In the genomic region with DNA sequence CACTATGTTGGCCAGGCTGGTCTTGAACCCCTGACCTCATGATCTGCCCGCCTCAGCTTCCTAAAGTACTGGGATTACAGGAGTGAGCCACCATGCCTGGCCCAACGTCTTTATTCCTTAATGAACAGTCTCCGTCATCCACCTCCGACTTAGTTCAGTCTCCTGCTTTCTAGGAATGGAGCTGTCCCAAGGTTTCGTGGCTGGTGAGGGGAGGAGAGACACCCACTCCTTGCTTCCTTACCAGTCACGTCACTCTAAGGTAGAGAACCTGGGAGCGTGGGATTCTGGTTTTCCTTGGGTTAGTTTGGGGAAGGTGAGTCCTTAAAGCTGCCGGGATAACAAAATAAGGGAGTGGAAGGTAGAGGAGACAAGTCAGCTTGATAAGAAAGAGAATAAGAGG, we compare ENCODE assay signal across 32 cellular contexts. TPM values are rescaled to one million over a fixed set of nuclear protein-coding genes. Genes with fewer than 3 reads are reported as not detected.
A peak's percentile ranks its signal among the peaks of the same experiment; 100 is the strongest.
DNase-seq lines count a peak whose midpoint lies in the region; ATAC-seq and TF ChIP-seq lines count a peak whose summit lies in the region.
"Had no signal": no experiment of that assay in that cellular context is flagged by ENCODE, and none has a peak within 500 bp of the region (broad histone marks: within the 10 kb centered on the region; RNA-seq: fewer than 3 reads in every experiment).

No MANE protein-coding gene starts in this region.

- no peak overlapping the region for H2AK5ac ChIP-seq in trophoblast cell (ENCODE audit: low read length)

- TF ChIP-seq CTCF in HEK293 (tag by site-specific recombination; IDR thresholded peaks at IDR 0.05) = no peak
- TF ChIP-seq CTCF in brain (conservative IDR thresholded peaks at IDR 0.05) = no peak

- H3K4ac ChIP-seq in trophoblast cell (ENCODE audit: low read depth, low read length) = no peak overlapping the region

- H3K4me1 ChIP-seq in HEK293 (ENCODE audit: control insufficient read depth, insufficient read depth, low read length) = no peaks in the 10 kb centered on the region
- H3K4me1 ChIP-seq in trophoblast cell (ENCODE audit: control insufficient read depth in 1 of 2, insufficient read depth in 2 of 2, low read length in 2 of 2) = peaks cover 14 to 18% of the 10 kb centered on the region in 2 experiments
- H3K4me1 ChIP-seq: adrenal gland, heart left ventricle, lower lobe of right lung, suprapubic skin had no signal

- POLR2A ChIA-PET in HEK293 (lab: Yijun Ruan, JAX) = interaction anchor here (1.1 kb wide), 1 partner anchor 13 kb away, joined by 3 read pairs; no protein-coding TSS in a partner anchor
- POLR2A ChIA-PET in activated CD8-positive, alpha-beta T cell treated with anti-CD3 and anti-CD28 coated beads, Interleukin-2, amount 10 ng/mL, durations not matched to agents 7 days and 5 days (lab: Charles Lee) = no interaction called here

- no peak overlapping the region for H3K9ac ChIP-seq in trophoblast cell (ENCODE audit: low read length)
- H3K9ac ChIP-seq: SK-N-SH had no signal

- no peak overlapping the region for H4K8ac ChIP-seq in trophoblast cell (ENCODE audit: low read depth, low read length)

- H2AFZ ChIP-seq in trophoblast cell (ENCODE audit: insufficient read depth, low read length, poor library complexity) = no peak overlapping the region

- no peak overlapping the region for H4K12ac ChIP-seq in trophoblast cell (ENCODE audit: low read depth, low read length)

- H3K27me3 ChIP-seq in trophoblast cell (ENCODE audit: insufficient read depth, low read length) = no peaks in the 10 kb centered on the region
- H3K27me3 ChIP-seq: adrenal gland, cardiac muscle cell, heart left ventricle, suprapubic skin had no signal

- H3K14ac ChIP-seq in trophoblast cell (ENCODE audit: low read length) = no peak overlapping the region

- H3K36me3 ChIP-seq in HEK293 (ENCODE audit: control insufficient read depth in 2 of 2, insufficient read depth in 1 of 2, low read length in 2 of 2) = no peaks in the 10 kb centered on the region
- no peaks in the 10 kb centered on the region for H3K36me3 ChIP-seq in trophoblast cell (ENCODE audit: control insufficient read depth in 1 of 2, insufficient read depth in 2 of 2, low read length in 2 of 2)
- H3K36me3 ChIP-seq: adrenal gland, cardiac muscle cell, heart left ventricle, lower lobe of right lung, suprapubic skin had no signal

- H3K27ac ChIP-seq in HEK293 (ENCODE audit: extremely low read depth, low read depth, low read length) (no peak overlapping the region), trophoblast cell (ENCODE audit: low read depth, low read length) (no peak overlapping the region)
- H3K27ac ChIP-seq: adrenal gland, cardiac muscle cell, heart left ventricle, HL-60, lower lobe of right lung, suprapubic skin had no signal

- H3K23ac ChIP-seq in trophoblast cell (ENCODE audit: low read length) = no peak overlapping the region

- H3K79me1 ChIP-seq in trophoblast cell (ENCODE audit: low read length) = peaks cover 6% of the 10 kb centered on the region

- H2BK120ac ChIP-seq in trophoblast cell (ENCODE audit: insufficient read depth, low read length, poor library complexity) = no peak overlapping the region

- no peaks in the 10 kb centered on the region for H3K36me3 Mint-ChIP-seq in brain
- no peaks in the 10 kb centered on the region for H3K36me3 Mint-ChIP-seq in activated CD8-positive, alpha-beta T cell treated with anti-CD3 and anti-CD28 coated beads, Interleukin-2, amount 10 ng/mL, durations not matched to agents 7 days and 5 days (ENCODE audit: low read depth)
- H3K36me3 Mint-ChIP-seq: activated CD4-positive, alpha-beta memory T cell treated with anti-CD3 and anti-CD28 coated beads for 36 hours; activated naive CD4-positive, alpha-beta T cell treated with anti-CD3 and anti-CD28 coated beads, Interleukin-2, amount 10 ng/mL, durations not matched to agents 7 days and 5 days; CD4-positive, CD25-positive, alpha-beta regulatory T cell; natural killer cell treated with Interleukin-12 subunit alpha and Interleukin-12 subunit beta and Interleukin-15 and Interleukin-18, amount 100 ng/mL, for 72 hours had no signal

- no peak overlapping the region for H3K4me2 ChIP-seq in trophoblast cell (ENCODE audit: low read length)
- H3K4me2 ChIP-seq: SK-N-SH had no signal

- H3K9me3 ChIP-seq in HEK293 (ENCODE audit: control insufficient read depth, insufficient read depth, low read depth, low read length) (no peaks in the 10 kb centered on the region), iPS-18c (ENCODE audit: control insufficient read depth, insufficient read depth, low read length) (no peaks in the 10 kb centered on the region), trophoblast cell (ENCODE audit: insufficient read depth, low read depth, low read length) (no peaks in the 10 kb centered on the region)
- H3K9me3 ChIP-seq: adrenal gland, heart left ventricle, lower lobe of right lung, mucosa of descending colon, SK-N-SH, suprapubic skin had no signal

- WGBS in trophoblast cell (ENCODE audit: extremely low coverage, insufficient coverage, insufficient read length) = no CpG with 5 or more reads among the region's 8 CpGs

- H3K27ac Mint-ChIP-seq in brain = peak overlapping the region; percentile 41 to 97 (median 91)
- no peak overlapping the region for H3K27ac Mint-ChIP-seq in activated CD8-positive, alpha-beta T cell treated with anti-CD3 and anti-CD28 coated beads, Interleukin-2, amount 10 ng/mL, durations not matched to agents 7 days and 5 days
- H3K27ac Mint-ChIP-seq: activated CD4-positive, alpha-beta memory T cell treated with anti-CD3 and anti-CD28 coated beads for 36 hours; activated naive CD4-positive, alpha-beta T cell treated with anti-CD3 and anti-CD28 coated beads, Interleukin-2, amount 10 ng/mL, durations not matched to agents 7 days and 5 days; CD4-positive, CD25-positive, alpha-beta regulatory T cell had no signal

- H2BK12ac ChIP-seq in trophoblast cell (ENCODE audit: low read length) = peak overlapping the region; percentile 29

- no peaks in the 10 kb centered on the region for H3K79me2 ChIP-seq in trophoblast cell (ENCODE audit: control insufficient read depth, insufficient read depth, low read length, poor library complexity)

- H3K27me3 Mint-ChIP-seq in brain = peaks cover 3% of the 10 kb centered on the region
- peaks cover 7% of the 10 kb centered on the region for H3K27me3 Mint-ChIP-seq in activated CD8-positive, alpha-beta T cell treated with anti-CD3 and anti-CD28 coated beads, Interleukin-2, amount 10 ng/mL, durations not matched to agents 7 days and 5 days (ENCODE audit: low read depth)
- H3K27me3 Mint-ChIP-seq: natural killer cell treated with Interleukin-12 subunit alpha and Interleukin-12 subunit beta and Interleukin-15 and Interleukin-18, amount 100 ng/mL, for 72 hours had no signal

- H4K91ac ChIP-seq in trophoblast cell (ENCODE audit: low read depth, low read length) = no peak overlapping the region

- H3K4me3 Mint-ChIP-seq in brain = no peak overlapping the region
- H3K4me3 Mint-ChIP-seq in activated CD8-positive, alpha-beta T cell treated with anti-CD3 and anti-CD28 coated beads, Interleukin-2, amount 10 ng/mL, durations not matched to agents 7 days and 5 days = no peak overlapping the region
- H3K4me3 Mint-ChIP-seq: activated CD4-positive, alpha-beta memory T cell treated with anti-CD3 and anti-CD28 coated beads for 36 hours; activated naive CD4-positive, alpha-beta T cell treated with anti-CD3 and anti-CD28 coated beads, Interleukin-2, amount 10 ng/mL, durations not matched to agents 7 days and 5 days; CD4-positive, CD25-positive, alpha-beta regulatory T cell; natural killer cell treated with Interleukin-12 subunit alpha and Interleukin-12 subunit beta and Interleukin-15 and Interleukin-18, amount 100 ng/mL, for 72 hours had no signal

- peaks cover 40% of the 10 kb centered on the region for H3K4me1 Mint-ChIP-seq in brain
- no peaks in the 10 kb centered on the region for H3K4me1 Mint-ChIP-seq in activated CD8-positive, alpha-beta T cell treated with anti-CD3 and anti-CD28 coated beads, Interleukin-2, amount 10 ng/mL, durations not matched to agents 7 days and 5 days (ENCODE audit: low read depth)
- H3K4me1 Mint-ChIP-seq: activated naive CD4-positive, alpha-beta T cell treated with anti-CD3 and anti-CD28 coated beads, Interleukin-2, amount 10 ng/mL, durations not matched to agents 7 days and 5 days; CD4-positive, CD25-positive, alpha-beta regulatory T cell had no signal

- no peak overlapping the region for H3K18ac ChIP-seq in trophoblast cell (ENCODE audit: low read length)

- H3K4me3 ChIP-seq in HEK293 (ENCODE audit: low read depth, low read length) (no peak overlapping the region), iPS-18c (ENCODE audit: insufficient read depth, low read depth, low read length) (peak overlapping the region; percentile 15; the same call in 1 of the 2 replicates), trophoblast cell (ENCODE audit: low read depth, low read length) (no peak overlapping the region)
- H3K4me3 ChIP-seq: adrenal gland, cardiac muscle cell, heart left ventricle, lower lobe of right lung, mucosa of descending colon, suprapubic skin had no signal

- H3K9me3 Mint-ChIP-seq in brain = no peaks in the 10 kb centered on the region
- H3K9me3 Mint-ChIP-seq in activated CD8-positive, alpha-beta T cell treated with anti-CD3 and anti-CD28 coated beads, Interleukin-2, amount 10 ng/mL, durations not matched to agents 7 days and 5 days (ENCODE audit: insufficient read depth) = no peaks in the 10 kb centered on the region
- H3K9me3 Mint-ChIP-seq: activated CD4-positive, alpha-beta memory T cell treated with anti-CD3 and anti-CD28 coated beads for 36 hours; activated naive CD4-positive, alpha-beta T cell treated with anti-CD3 and anti-CD28 coated beads, Interleukin-2, amount 10 ng/mL, durations not matched to agents 7 days and 5 days; CD4-positive, CD25-positive, alpha-beta regulatory T cell; natural killer cell treated with Interleukin-12 subunit alpha and Interleukin-12 subunit beta and Interleukin-15 and Interleukin-18, amount 100 ng/mL, for 72 hours had no signal

- ATAC-seq in GM21423 (IDR thresholded peaks at IDR 0.05; ENCODE audit: unreplicated experiment) = no peak
- ATAC-seq in activated CD8-positive, alpha-beta T cell treated with anti-CD3 and anti-CD28 coated beads, Interleukin-2, amount 10 ng/mL, durations not matched to agents 7 days and 5 days = no peak
- ATAC-seq in HG03175 (IDR thresholded peaks at IDR 0.05; ENCODE audit: unreplicated experiment) = no peak
- ATAC-seq: esophagus mucosa, mucosa of descending colon, PC-3 had no signal

- H2BK5ac ChIP-seq in trophoblast cell (ENCODE audit: low read depth, low read length, poor library complexity) = no peak overlapping the region

- DNase-seq in trophoblast cell (peak in 1 of 2 donors; percentile 13), activated gamma-delta T cell treated with Interleukin-2 at 50 U/mL for 16 hours (no peak)
- no peak for DNase-seq in activated CD8-positive, alpha-beta T cell treated with anti-CD3 and anti-CD28 coated beads, Interleukin-2, amount 10 ng/mL, durations not matched to agents 7 days and 5 days
- DNase-seq: activated CD4-positive, alpha-beta memory T cell treated with anti-CD3 and anti-CD28 coated beads for 36 hours; activated CD4-positive, CD25-positive, alpha-beta regulatory T cell treated with anti-CD3 and anti-CD28 coated beads, Interleukin-2, amount 50 U/mL, for 72 hours; activated CD8-positive, alpha-beta memory T cell treated with anti-CD3 and anti-CD28 coated beads, Interleukin-2, amount 50 U/mL, for 4 hours; activated naive CD4-positive, alpha-beta T cell treated with anti-CD3 and anti-CD28 coated beads, Interleukin-2, amount 10 ng/mL, durations not matched to agents 7 days and 5 days; adrenal gland; AML-193; CD4-positive, CD25-positive, alpha-beta regulatory T cell; heart left ventricle; lower lobe of right lung; MM.1S; mucosa of descending colon; NCI-H2081; NCI-H2227 treated with DMSO at 0.1 percent for 48 hours; NCI-H526 treated with DMSO at 0.1 percent for 48 hours; PC-3; right cardiac atrium; stimulated activated CD4-positive, alpha-beta T cell treated with anti-CD3 and anti-CD28 coated beads, Interleukin-1b, Interleukin-23, amount 100 ng/mL, for 48 hours; stimulated activated naive CD4-positive, alpha-beta T cell treated with Interleukin-2 at 50 U/mL for 16 hours had no signal

- CTCF ChIA-PET in HEK293 (lab: Yijun Ruan, JAX) = interaction anchor here (1.2 to 2.0 kb wide), 2 partner anchors 67 to 84 kb away, joined by 5 to 9 read pairs; no protein-coding TSS in a partner anchor
- CTCF ChIA-PET in activated CD8-positive, alpha-beta T cell treated with anti-CD3 and anti-CD28 coated beads, Interleukin-2, amount 10 ng/mL, durations not matched to agents 7 days and 5 days (lab: Charles Lee) = no interaction called here

RNA-seq across cellular contexts. Expression of a gene that starts 55.0 kb away (rescaled TPM):
- polyA plus RNA-seq in brain (ENCODE audit: insufficient read depth, low read depth, low replicate concordance) = 95.2 TPM
- 278 and 279 TPM in 2 replicates for polyA plus RNA-seq in trophoblast cell (2013)
- 10 to 100 TPM; 65.0 to 65.1 TPM for total RNA-seq in activated CD8-positive, alpha-beta T cell treated with anti-CD3 and anti-CD28 coated beads, Interleukin-2, amount 10 ng/mL, durations not matched to agents 7 days and 5 days
